In genomic region chr21:46056450-46056903, GRCh38 we compare ENCODE assay signal across 8 cellular contexts. TPM values are rescaled to one million over a fixed set of nuclear protein-coding genes. Genes with fewer than 3 reads are reported as not detected.
DNase-seq lines count a peak whose midpoint lies in the region; ATAC-seq, FAIRE-seq and TF ChIP-seq lines count a peak whose summit lies in the region.

No MANE protein-coding gene starts in this region.

- no peak for TF ChIP-seq POLR2A in HepG2 (IDR thresholded peaks at IDR 0.05; ENCODE audit: insufficient read depth in 1 of 2, low read depth in 2 of 2, low read length in 2 of 2)

- no peak for ATAC-seq in HepG2
- ATAC-seq in HG02642 (IDR thresholded peaks at IDR 0.05; ENCODE audit: poor library complexity, unreplicated experiment) = no peak

- H3K4me1 ChIP-seq in liver (ENCODE audit: control insufficient read depth in 4 of 4, insufficient read depth in 4 of 4, low read length in 3 of 4) (no peaks in the 10 kb centered on the region), HepG2 (ENCODE audit: insufficient read depth, low read length) (no peaks in the 10 kb centered on the region), osteoblast (ENCODE audit: insufficient read depth, low read length) (peaks cover 51% of the 10 kb centered on the region)

- H4K20me1 ChIP-seq in HepG2 (ENCODE audit: insufficient read depth, low read length) (no peaks in the 10 kb centered on the region), osteoblast (ENCODE audit: insufficient read depth, low read length) (no peaks in the 10 kb centered on the region)

- TF ChIP-seq RAD21 in liver (IDR thresholded peaks at IDR 0.05) (no peak), HepG2 (CRISPR knock-in tag; IDR thresholded peaks at IDR 0.05) (no peak)

- intact Hi-C loops in HepG2 (cut with micrococcal nuclease; ENCODE audit: unreplicated experiment) = no loop called here

- no peak for TF ChIP-seq EP300 in HepG2 (IDR thresholded peaks at IDR 0.05; ENCODE audit: low read depth in 2 of 2, low read length in 2 of 2)
- no peak for TF ChIP-seq EP300 in HepG2 (CRISPR knock-in tag; IDR thresholded peaks at IDR 0.05; ENCODE audit: borderline replicate concordance)

- in situ Hi-C loops in HepG2 (cut with HindIII; ENCODE audit: extremely low pct_ligation_motif_present, low pct_unique_long_range_greater_than_20kb) = no loop called here

- DNase-seq in HepG2 (ENCODE audit: low spot score) (no peak), fibroblast of villous mesenchyme (ENCODE audit: low read depth) (peak; percentile 93), osteoblast (ENCODE audit: insufficient read length, low spot score, missing footprints) (peak; percentile 96), HUDEP-2 (lab: John Stamatoyannopoulos, UW; ENCODE audit: unreplicated experiment in 76 of 76) (no peak), UCSD-AML1 (lab: John Stamatoyannopoulos, UW; ENCODE audit: unreplicated experiment) (no peak), NCI-H526 treated with DMSO at 0.1 percent for 48 hours (lab: John Stamatoyannopoulos, UW) (no peak)

- H3K9ac ChIP-seq in liver (ENCODE audit: low read depth in 1 of 2, low read length in 2 of 2) (no peak overlapping the region), HepG2 (ENCODE audit: insufficient read depth, low read depth, low read length) (no peak overlapping the region)

- POLR2A ChIA-PET in HepG2 (lab: Yijun Ruan, JAX) = no interaction called here

- no peak overlapping the region for H3K4me3 ChIP-seq in liver (ENCODE audit: low read depth in 1 of 3, low read length in 3 of 3)
- no peak overlapping the region for H3K4me3 ChIP-seq in HepG2 (replicated peaks in 1 of 3; ENCODE audit: insufficient read depth in 1 of 3, low read depth in 2 of 3, low read length in 3 of 3)
- H3K4me3 ChIP-seq in fibroblast of villous mesenchyme (ENCODE audit: low read depth, low read length) = peak overlapping the region; percentile 3
- H3K4me3 ChIP-seq in osteoblast (ENCODE audit: insufficient read depth, low read length) = no peak overlapping the region

- H3K79me2 ChIP-seq in HepG2 (ENCODE audit: insufficient read depth, low read length) (no peaks in the 10 kb centered on the region), osteoblast (ENCODE audit: insufficient read depth, low read length) (no peaks in the 10 kb centered on the region)

- H3K9me3 ChIP-seq in liver (ENCODE audit: control insufficient read depth in 4 of 4, low read length in 3 of 4) (peaks cover 0 to 5% (median under 1%) of the 10 kb centered on the region in 4 donors), HepG2 (ENCODE audit: low read length) (peaks cover 2% of the 10 kb centered on the region), osteoblast (ENCODE audit: low read depth, low read length) (no peaks in the 10 kb centered on the region)

- peak overlapping the region in 1 of 2 donors; percentile 57 for H3K27ac ChIP-seq in liver (ENCODE audit: low read depth in 1 of 2, low read length in 2 of 2)
- H3K27ac ChIP-seq in HepG2 (ENCODE audit: extremely low read length, insufficient read depth, low read length) = no peak overlapping the region
- H3K27ac ChIP-seq in osteoblast (ENCODE audit: low read depth, low read length) = peak overlapping the region; percentile 93

- H3K4me2 ChIP-seq in HepG2 (ENCODE audit: low read depth, low read length) = no peak overlapping the region
- H3K4me2 ChIP-seq in osteoblast (ENCODE audit: insufficient read depth, low read length) = peak overlapping the region; percentile 59

- no peak overlapping the region for H2AFZ ChIP-seq in HepG2 (ENCODE audit: low read length)
- peak overlapping the region; percentile 44 for H2AFZ ChIP-seq in osteoblast (ENCODE audit: low read length)

- H3K36me3 ChIP-seq in liver (ENCODE audit: control insufficient read depth in 4 of 4, insufficient read depth in 3 of 4, low read depth in 1 of 4, low read length in 3 of 4) = no peaks in the 10 kb centered on the region
- H3K36me3 ChIP-seq in HepG2 (replicated peaks in 1 of 2; ENCODE audit: control insufficient read depth in 1 of 2, insufficient read depth in 2 of 2, low read length in 2 of 2) = no peaks in the 10 kb centered on the region
- H3K36me3 ChIP-seq in osteoblast (ENCODE audit: insufficient read depth, low read length) = no peaks in the 10 kb centered on the region

- H3K27me3 ChIP-seq in liver (ENCODE audit: control insufficient read depth in 4 of 4, insufficient read depth in 4 of 4, low read length in 3 of 4) = no peaks in the 10 kb centered on the region
- peaks cover 0 to 3% of the 10 kb centered on the region in 2 experiments; a peak in 2 of 5 replicates for H3K27me3 ChIP-seq in HepG2 (ENCODE audit: control insufficient read depth in 1 of 2, insufficient read depth in 2 of 2, low read length in 2 of 2)
- H3K27me3 ChIP-seq in osteoblast (ENCODE audit: insufficient read depth, low read length) = no peaks in the 10 kb centered on the region

- no peak for TF ChIP-seq CTCF in liver (IDR thresholded peaks at IDR 0.05; ENCODE audit: low read depth, low read length, missing input control)
- TF ChIP-seq CTCF in HepG2 (CRISPR knock-in tag; IDR thresholded peaks at IDR 0.05) = no peak
- TF ChIP-seq CTCF in fibroblast of villous mesenchyme (IDR thresholded peaks at IDR 0.05; ENCODE audit: insufficient read depth, low read depth, low read length) = no peak
- no peak for TF ChIP-seq CTCF in osteoblast (IDR thresholded peaks at IDR 0.05; ENCODE audit: extremely low read depth, low read depth, low read length)

- 66% methylated on average over 26 of the region's 26 CpGs for WGBS in liver
- WGBS in HepG2 (ENCODE audit: low lambda C conversion rate) = 46% methylated on average over 9 of the region's 26 CpGs

- CTCF ChIA-PET in HepG2 (lab: Yijun Ruan, JAX; ENCODE audit: low intra/inter-chr PET ratio, low total read pairs) = no interaction called here

- FAIRE-seq in HepG2 (lab: Jason Lieb, UNC) = no peak

- BruUV-seq in HepG2 (replicated peaks; lab: Mats Ljungman, UMichigan) = no TSS peak

TF ChIP-seq in liver, 16 proteins besides CTCF, POLR2A, EP300 and RAD21:
- TF ChIP-seq NR2F2 (IDR thresholded peaks at IDR 0.05) = peak; percentile 79
- no peak for TF ChIP-seq FOXA2 (IDR thresholded peaks at IDR 0.05)
- peak in 1 of 2 donors; percentile 17 for TF ChIP-seq RXRA (IDR thresholded peaks at IDR 0.05)

TF ChIP-seq in HepG2, 621 proteins besides CTCF, POLR2A, EP300 and RAD21:
- TF ChIP-seq ZNF274 (CRISPR knock-in tag; IDR thresholded peaks at IDR 0.05) (no peak), NAIF1 (CRISPR knock-in tag; IDR thresholded peaks at IDR 0.05; ENCODE audit: borderline replicate concordance) (no peak), ZNF749 (CRISPR knock-in tag; IDR thresholded peaks at IDR 0.05; ENCODE audit: borderline replicate concordance) (no peak), POLR2AphosphoS5 (IDR thresholded peaks at IDR 0.05; ENCODE audit: low read depth, low read length) (no peak), ZNF12 (CRISPR knock-in tag; IDR thresholded peaks at IDR 0.05) (no peak), MXD1 (CRISPR knock-in tag; IDR thresholded peaks at IDR 0.05) (no peak)

RNA-seq across cellular contexts. Expression of gene COL6A2, which starts 41.4 kb away (rescaled TPM):
- total RNA-seq in liver = 10 to 100 TPM; 39.1 to 44.3 TPM
- 10 to 100 TPM in 1 of 2 donors, 1 to 10 TPM in 1; 5.8 to 80.8 TPM for polyA plus RNA-seq in liver
- 0.07 and 0.14 TPM in 2 replicates for total RNA-seq in HepG2 (2016; rRNA removed; fragmentation: Illumina TruSeq; extraction: Trizol)
- not detected in 2 replicates for total RNA-seq in HepG2 (2016; cell fraction: cytosol; rRNA removed; fragmentation: Illumina TruSeq; extraction: Trizol; ENCODE audit: low read depth)
- 0.06 TPM in 1 of 2 replicates, not detected in the other for total RNA-seq in HepG2 (2016; cell fraction: insoluble cytoplasmic fraction; rRNA removed; fragmentation: Illumina TruSeq; extraction: Trizol)
- total RNA-seq in HepG2 (2016; cell fraction: membrane; rRNA removed; fragmentation: Illumina TruSeq; extraction: Trizol) = not detected in 2 replicates
- 0.13 and 0.22 TPM in 2 replicates for total RNA-seq in HepG2 (2016; cell fraction: nucleus; rRNA removed; fragmentation: Illumina TruSeq; extraction: Trizol)
- polyA plus RNA-seq in HepG2 (2011; rRNA removed) = 0.41 and 1.6 TPM in 2 replicates
- 0.27 and 0.31 TPM in 2 replicates for polyA plus RNA-seq in HepG2 (2011; cell fraction: cytosol; rRNA removed)
- polyA plus RNA-seq in HepG2 (2011; cell fraction: nucleus; rRNA removed) = 8.5 and 10.4 TPM in 2 replicates
- 0.36 and 0.81 TPM in 2 replicates for polyA plus RNA-seq in HepG2 (2012)
- not detected in 2 replicates for polyA plus RNA-seq in HepG2 (2016; cell fraction: cytosol; fragmentation: Illumina TruSeq; extraction: Trizol; ENCODE audit: low read depth)
- not detected in 2 replicates for polyA plus RNA-seq in HepG2 (2016; cell fraction: insoluble cytoplasmic fraction; fragmentation: Illumina TruSeq; extraction: Trizol; ENCODE audit: low read depth)
- not detected in 2 replicates for polyA plus RNA-seq in HepG2 (2016; cell fraction: membrane; fragmentation: Illumina TruSeq; extraction: Trizol; ENCODE audit: low read depth)
- polyA plus RNA-seq in HepG2 (2016; cell fraction: nucleus; fragmentation: Illumina TruSeq; extraction: Trizol; ENCODE audit: insufficient read depth, low read depth) = 0.48 and 0.69 TPM in 2 replicates
- 0.44 TPM in 1 of 2 replicates, not detected in the other for polyA minus RNA-seq in HepG2 (2011; rRNA and poly(A)+ RNA removed; ENCODE audit: low replicate concordance)
- not detected in 2 replicates for polyA minus RNA-seq in HepG2 (2011; cell fraction: cytosol; rRNA and poly(A)+ RNA removed)
- 0.52 and 1.2 TPM in 2 replicates for polyA minus RNA-seq in HepG2 (2011; cell fraction: nucleus; rRNA and poly(A)+ RNA removed)
- 487 and 812 TPM in 2 replicates for total RNA-seq in fibroblast of villous mesenchyme
- total RNA-seq in osteoblast = 1,184 and 1,265 TPM in 2 replicates

Comparison
In these comparisons a context has a peak if more than half of its experiments do, and no peak if none do; other contexts are left out.
1. RNA of gene COL6A2, which starts 41.4 kb away (total RNA-seq): 1,184 to 1,265 TPM in osteoblast, 487 to 812 TPM in fibroblast of villous mesenchyme and 39.1 to 44.3 TPM in liver; 0.06 to 0.22 TPM in HepG2; every median in the first group is over 10 times any median in the second.
2. DNase-seq: peak in fibroblast of villous mesenchyme (single experiment) and osteoblast (single experiment); none in HepG2 (single experiment), HUDEP-2 (0 of 76), UCSD-AML1 (single experiment) and NCI-H526 treated with DMSO at 0.1 percent for 48 hours (single experiment).